Comparison of ENCODE assay signal across 8 cellular contexts in genomic region chr6:26054937-26055669, GRCh38. TPM values are rescaled to one million over a fixed set of nuclear protein-coding genes. Genes with fewer than 3 reads are reported as not detected.
DNase-seq lines count a peak whose midpoint lies in the region; ATAC-seq, FAIRE-seq and TF ChIP-seq lines count a peak whose summit lies in the region.

No MANE protein-coding gene starts in this region.

- H3K36me3 ChIP-seq in kidney (ENCODE audit: control insufficient read depth in 1 of 2, insufficient read depth in 2 of 2, low read length in 2 of 2) = no peaks in the 10 kb centered on the region

- peak; percentile 21 for FAIRE-seq in kidney (lab: Jason Lieb, UNC)

- TF ChIP-seq CTCF in kidney (IDR thresholded peaks at IDR 0.05; ENCODE audit: borderline replicate concordance, extremely low read depth, insufficient read depth) = no peak

- peak overlapping the region; percentile 94 to 99 for H3K27ac ChIP-seq in kidney (ENCODE audit: low read depth in 2 of 2, low read length in 2 of 2)

- ATAC-seq in GM18873 (IDR thresholded peaks at IDR 0.05; ENCODE audit: low FRiP score, unreplicated experiment) = peak; percentile 46
- ATAC-seq in HG03139 (IDR thresholded peaks at IDR 0.05; ENCODE audit: unreplicated experiment) = peak; percentile 38

- peaks cover 0 to 5% of the 10 kb centered on the region in 2 donors for H3K4me1 ChIP-seq in kidney (ENCODE audit: control insufficient read depth in 1 of 2, insufficient read depth in 1 of 2, low read depth in 1 of 2, low read length in 2 of 2)

- peak overlapping the region; percentile 97 to 99 for H3K9ac ChIP-seq in kidney (ENCODE audit: low read length in 2 of 2)

- H3K9me3 ChIP-seq in kidney (ENCODE audit: control insufficient read depth in 1 of 2, low read length in 2 of 2) = no peaks in the 10 kb centered on the region

- peak overlapping the region; percentile 99 to 100 for H3K4me3 ChIP-seq in kidney (ENCODE audit: low read length in 2 of 2)

- DNase-seq in AG08396 (ENCODE audit: low spot score) = peak; percentile 76
- peak; percentile 93 for DNase-seq in NCI-H226
- DNase-seq in activated CD4-positive, CD25-positive, alpha-beta regulatory T cell (lab: John Stamatoyannopoulos, UW) = peak; percentile 46 to 67 (median 61)
- peak; percentile 26 to 66 for DNase-seq in cerebellar nuclear complex (lab: John Stamatoyannopoulos, UW)
- DNase-seq in kidney = peak; percentile 93
- DNase-seq in stimulated activated CD4-positive, alpha-beta T cell treated with anti-CD3 and anti-CD28 coated beads, Interleukin-15, amount 100 ng/mL, for 1 hour (ENCODE audit: low read depth in 1 of 2, low spot score in 1 of 2) = peak; percentile 43 to 63

- intact Hi-C loops in kidney (cut with DNase I) = no loop called here

RNA-seq across cellular contexts. Expression of gene HFE, which starts 32.1 kb away (rescaled TPM):
- 10.6 TPM for total RNA-seq in kidney
- 6.3 TPM for polyA plus RNA-seq in kidney (ENCODE audit: insufficient read depth, low read depth, low replicate concordance)

Comparison
In these comparisons a context has a peak if more than half of its experiments do, and no peak if none do; other contexts are left out.
1. Peak in every context shown above with its lines: DNase-seq, ATAC-seq, H3K4me3 ChIP-seq and H3K27ac ChIP-seq.